In the genomic region with DNA sequence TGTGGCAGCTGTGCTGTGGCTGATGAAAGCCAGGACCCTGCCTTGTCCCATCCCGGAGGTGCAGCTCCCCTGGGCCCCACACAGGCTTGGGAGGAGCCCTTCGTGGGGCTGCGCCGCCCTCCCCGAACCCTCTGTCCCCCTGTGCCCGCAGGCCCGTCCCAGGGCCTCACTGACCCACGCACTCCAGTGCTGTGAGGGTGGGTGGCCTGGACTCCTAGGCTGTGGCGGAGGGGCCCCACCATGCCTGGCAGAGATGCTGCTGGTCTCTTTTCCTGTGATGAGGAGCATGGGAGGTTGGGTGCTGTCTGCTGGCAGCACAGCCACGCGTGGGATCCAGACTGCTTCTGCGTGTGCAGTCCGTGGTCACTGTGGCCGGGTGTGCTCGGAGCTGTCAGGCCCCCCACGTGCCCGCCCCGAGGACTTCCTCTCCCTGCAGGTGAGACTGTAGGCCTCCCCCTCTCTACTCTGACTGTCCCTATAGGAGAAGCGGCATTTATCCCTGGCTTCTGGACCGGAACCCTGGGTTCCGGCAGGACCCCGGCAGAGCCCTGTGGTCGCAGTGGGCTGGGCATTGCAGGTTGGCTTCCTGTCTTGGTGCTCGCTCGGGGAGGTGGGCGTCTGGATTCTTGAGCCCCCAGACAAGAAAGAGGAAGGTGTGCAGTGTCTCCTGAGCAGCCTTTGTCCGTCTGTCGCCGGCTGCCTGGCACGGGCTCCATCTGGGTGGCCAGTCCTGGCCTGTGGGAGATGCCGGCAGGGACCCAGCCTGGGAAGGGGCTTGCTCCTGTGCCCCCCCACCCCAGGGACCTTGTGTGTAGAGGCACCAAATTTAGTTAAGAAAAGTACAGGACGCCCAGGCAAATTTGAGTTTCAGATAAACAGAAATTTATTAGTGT, we compare ENCODE assay signal across 8 cellular contexts. TPM values are rescaled to one million over a fixed set of nuclear protein-coding genes. Genes with fewer than 3 reads are reported as not detected.
DNase-seq lines count a peak whose midpoint lies in the region; ATAC-seq, FAIRE-seq and TF ChIP-seq lines count a peak whose summit lies in the region.

No MANE protein-coding gene starts in this region.

- H4K5ac ChIP-seq in mesendoderm (ENCODE audit: low read length): no peak overlapping the region

- no peak overlapping the region for H2AK5ac ChIP-seq in mesendoderm (ENCODE audit: low read length)

- H2BK120ac ChIP-seq in mesendoderm (ENCODE audit: low read depth, low read length): no peak overlapping the region

- intact Hi-C loops in GM12878 (cut with micrococcal nuclease; ENCODE audit: unreplicated experiment): no loop called here

- H3K56ac ChIP-seq in mesendoderm (ENCODE audit: low read length): peak overlapping the region; percentile 94

- TF ChIP-seq RAD21 in A549 (conservative IDR thresholded peaks at IDR 0.05 in 1 of 2, IDR thresholded peaks at IDR 0.05 in 1 of 2): no peak
- TF ChIP-seq RAD21 in GM12878 (IDR thresholded peaks at IDR 0.05; ENCODE audit: insufficient read depth, low read depth, low read length): no peak

- H3K4ac ChIP-seq in mesendoderm (ENCODE audit: low read depth, low read length): no peak overlapping the region

- in situ Hi-C loops in HAP-1 (cut with MboI; ENCODE audit: low sequenced_read_pairs) (no loop called here), GM12878 (cut with MboI) (no loop called here)

- WGBS in A549 (ENCODE audit: missing lambda C conversion rate): 84% methylated on average over 26 of the region's 32 CpGs
- WGBS in GM12878 (ENCODE audit: insufficient coverage, insufficient replicate concordance, low lambda C conversion rate, missing lambda C conversion rate): 21% methylated on average over 32 of the region's 32 CpGs
- WGBS in mesendoderm (ENCODE audit: extremely low coverage, insufficient coverage, low lambda C conversion rate): no CpG with 5 or more reads among the region's 32 CpGs

- H3K18ac ChIP-seq in mesendoderm (ENCODE audit: low read length): no peak overlapping the region

- no peak overlapping the region for H2AFZ ChIP-seq in GM12878 (ENCODE audit: control insufficient read depth, low read depth, low read length)

- H3K36me3 ChIP-seq in HAP-1 (replicated peaks) (peaks cover 32% of the 10 kb centered on the region), GM12878 (ENCODE audit: control insufficient read depth in 2 of 2, insufficient read depth in 2 of 2, low read length in 1 of 2) (peaks cover 4 to 6% of the 10 kb centered on the region in 2 experiments; a peak in 3 of 4 replicates), mesendoderm (ENCODE audit: control insufficient read depth, insufficient read depth, low read length) (peaks cover 2% of the 10 kb centered on the region)

- CTCF ChIA-PET in A549 (lab: Yijun Ruan, JAX): interaction anchor here (0.9 to 3.1 kb wide), 7 partner anchors 11 to 68 kb away, joined by 3 to 9 read pairs (median 3); no protein-coding TSS in a partner anchor
- CTCF ChIA-PET in GM12878 (lab: Yijun Ruan, JAX): interaction anchor here (1.0 to 1.5 kb wide), 3 partner anchors 51 to 996 kb away, joined by 3 to 5 read pairs (median 4); no protein-coding TSS in a partner anchor

- BruUV-seq in GM12878 (replicated peaks; lab: Mats Ljungman, UMichigan): no TSS peak

- H3K27me3 ChIP-seq in HAP-1 (ENCODE audit: low read depth) (no peaks in the 10 kb centered on the region), GM12878 (replicated peaks in 1 of 2; ENCODE audit: control insufficient read depth in 2 of 2, insufficient read depth in 2 of 2, low read length in 1 of 2) (no peaks in the 10 kb centered on the region), mesendoderm (ENCODE audit: insufficient read depth, low read length, poor library complexity) (no peaks in the 10 kb centered on the region)

- H3K4me1 ChIP-seq in A549 (peaks cover 19% of the 10 kb centered on the region; the same call in 2 of the 3 replicates), HAP-1 (peaks cover 11% of the 10 kb centered on the region), GM12878 (ENCODE audit: control insufficient read depth, insufficient read depth, low read length) (peaks cover 15% of the 10 kb centered on the region), mesendoderm (ENCODE audit: control insufficient read depth, low read depth, low read length) (peaks cover 4% of the 10 kb centered on the region)

- POLR2A ChIA-PET in A549 (lab: Yijun Ruan, JAX) (no interaction called here), GM12878 (lab: Charles Lee) (no interaction called here)

- SMC1A ChIA-PET in GM12878 (lab: Charles Lee; ENCODE audit: uncharacterized antibody, unreplicated experiment): no interaction called here

- no peak for TF ChIP-seq POLR2A in A549 (IDR thresholded peaks at IDR 0.05; ENCODE audit: low read length)
- no peak for TF ChIP-seq POLR2A in GM12878 (IDR thresholded peaks at IDR 0.05; ENCODE audit: low read depth, low read length)

- peaks cover 51% of the 10 kb centered on the region for H3K79me2 ChIP-seq in GM12878 (ENCODE audit: control insufficient read depth, insufficient read depth, low read length)
- peaks cover 62% of the 10 kb centered on the region for H3K79me2 ChIP-seq in mesendoderm (ENCODE audit: control insufficient read depth, insufficient read depth, low read length)

- no peak overlapping the region for H2BK15ac ChIP-seq in mesendoderm (replicated peaks; ENCODE audit: low read depth)

- RAD21 ChIA-PET in GM12878 (lab: Charles Lee; ENCODE audit: unreplicated experiment): no interaction called here

- TF ChIP-seq EP300 in A549 (IDR thresholded peaks at IDR 0.05): no peak
- no peak for TF ChIP-seq EP300 in GM12878 (IDR thresholded peaks at IDR 0.05; ENCODE audit: borderline replicate concordance in 1 of 2, control insufficient read depth in 1 of 2, low read depth in 2 of 2, low read length in 2 of 2)

- H3K79me1 ChIP-seq in mesendoderm (ENCODE audit: low read length): peaks cover 16% of the 10 kb centered on the region

- H3K23ac ChIP-seq in mesendoderm (ENCODE audit: low read length): no peak overlapping the region

- H3K4me2 ChIP-seq in A549 (peak overlapping the region; percentile 94), GM12878 (ENCODE audit: control insufficient read depth, insufficient read depth) (peak overlapping the region; percentile 43), mesendoderm (ENCODE audit: low read length) (no peak overlapping the region)

- ATAC-seq in A549 (no peak; a peak in 1 of 6 replicates), GM12878 (peak; percentile 47), GM19023 (IDR thresholded peaks at IDR 0.05; ENCODE audit: unreplicated experiment) (no peak), GM18520 (IDR thresholded peaks at IDR 0.05; ENCODE audit: unreplicated experiment) (no peak)

- H3K9ac ChIP-seq in GM12878 (ENCODE audit: control insufficient read depth, insufficient read depth, low read length): peak overlapping the region; percentile 89
- peak overlapping the region; percentile 98 for H3K9ac ChIP-seq in mesendoderm (ENCODE audit: low read length)

- no peaks in the 10 kb centered on the region for H4K20me1 ChIP-seq in GM12878 (ENCODE audit: control insufficient read depth, insufficient read depth)

- FAIRE-seq in A549 (lab: Jason Lieb, UNC): no peak
- no peak for FAIRE-seq in GM12878 (lab: Jason Lieb, UNC)

- H2BK5ac ChIP-seq in mesendoderm (ENCODE audit: low read length): no peak overlapping the region

- no peak overlapping the region for H4K8ac ChIP-seq in mesendoderm (ENCODE audit: low read depth, low read length)

- DNase-seq in A549 (ENCODE audit: low read depth in 1 of 2, low spot score in 1 of 2) (no peak), HAP-1 (ENCODE audit: low spot score in 2 of 2) (no peak), GM12878 (ENCODE audit: low read depth, low spot score) (no peak), mesendoderm (no peak), NCI-H69 (lab: John Stamatoyannopoulos, UW) (no peak), OCI-M1 (lab: John Stamatoyannopoulos, UW) (no peak)

- peak overlapping the region in 1 of 2 experiments; percentile 100; a peak in 2 of 6 replicates for H3K27ac ChIP-seq in A549
- no peak overlapping the region for H3K27ac ChIP-seq in GM12878 (ENCODE audit: control insufficient read depth, insufficient read depth)
- no peak overlapping the region for H3K27ac ChIP-seq in mesendoderm (ENCODE audit: low read depth, low read length)

- H3K9me3 ChIP-seq in A549 (no peaks in the 10 kb centered on the region), HAP-1 (no peaks in the 10 kb centered on the region), GM12878 (replicated peaks; ENCODE audit: control insufficient read depth, insufficient read depth, low read length) (no peaks in the 10 kb centered on the region; the same call in 2 of the 3 replicates)

- no peak overlapping the region for H3K4me3 ChIP-seq in A549
- H3K4me3 ChIP-seq in HAP-1: peak overlapping the region; percentile 80
- H3K4me3 ChIP-seq in GM12878: peak overlapping the region; percentile 98
- no peak overlapping the region for H3K4me3 ChIP-seq in mesendoderm (ENCODE audit: low read length)

- no peak for TF ChIP-seq CTCF in A549 (IDR thresholded peaks at IDR 0.05)
- no peak for TF ChIP-seq CTCF in GM12878 (IDR thresholded peaks at IDR 0.05 in 2 of 3, conservative IDR thresholded peaks at IDR 0.05 in 1 of 3; ENCODE audit: control insufficient read depth in 2 of 3, extremely low read depth in 1 of 3, insufficient read depth in 1 of 3, low read depth in 3 of 3, low read length in 3 of 3)

RNA-seq across cellular contexts. Expression of a gene that starts 2.3 kb away (rescaled TPM):
- polyA plus RNA-seq in A549 (2011; rRNA removed) (46.8 and 52.7 TPM in 2 replicates), A549 (2017; fragmentation: RNase III; extraction: RNeasy Plus Mini Kit Qiagen cat#74134 plus additional on column Dnase treatment) (80.7 to 89.8 TPM (median 86.7 TPM) in 3 replicates), GM12878 (2011; rRNA removed) (26.0 and 52.3 TPM in 2 replicates), GM12878 (2014; fragmentation: Illumina TruSeq; extraction: Trizol) (9.6 and 30.4 TPM in 2 replicates), GM12878 (2014; fragmentation: Nextera tagmentation; extraction: Ambion mirVana) (under 1 TPM; 0.14 to 0.69 TPM), GM12878 (2014; rRNA removed) (114 and 134 TPM in 2 replicates), GM12878 (2016; fragmentation: Nextera tagmentation; extraction: Ambion mirVana) (10 to 100 TPM in 1 of 2 experiments, 1 to 10 TPM in 1; 7.7 to 10.3 TPM)
- 105 and 111 TPM in 2 replicates for polyA plus RNA-seq in A549 (2012; cell fraction: cytosol; rRNA removed)
- polyA plus RNA-seq in A549 (2012; cell fraction: nucleus; rRNA removed): 523 and 668 TPM in 2 replicates
- 42.6 and 67.3 TPM in 2 replicates for polyA minus RNA-seq in A549 (2011; rRNA and poly(A)+ RNA removed)
- 130 and 153 TPM in 2 replicates for total RNA-seq in GM12878 (2013; cell fraction: nucleolus; rRNA removed)
- total RNA-seq in GM12878 (2014; rRNA removed) (53.3 and 62.6 TPM in 2 replicates), GM12878 (2014; rRNA removed; fragmentation: Illumina TruSeq; extraction: Trizol) (28.1 and 30.8 TPM in 2 replicates), GM12878 (2021) (138 and 162 TPM in 2 replicates)
- polyA plus RNA-seq in GM12878 (2011; ENCODE audit: low read depth): 20.4 TPM
- polyA plus RNA-seq in GM12878 (2011; cell fraction: cytosol; rRNA removed): 41.2 and 55.8 TPM in 2 replicates
- 459 and 605 TPM in 2 replicates for polyA plus RNA-seq in GM12878 (2011; cell fraction: nucleus; rRNA removed)
- polyA plus RNA-seq in GM12878 (2012): 68.8 and 74.0 TPM in 2 replicates
- 22.1 and 40.2 TPM in 2 replicates for polyA minus RNA-seq in GM12878 (2011; rRNA and poly(A)+ RNA removed)
- 42.9 and 49.3 TPM in 2 replicates for polyA minus RNA-seq in GM12878 (2011; cell fraction: cytosol; rRNA and poly(A)+ RNA removed)
- 62.5 and 113 TPM in 2 replicates for polyA minus RNA-seq in GM12878 (2011; cell fraction: nucleus; rRNA and poly(A)+ RNA removed)
- polyA plus RNA-seq in mesendoderm (2013, experiment 1 of 2): 125 TPM
- 136 TPM for polyA plus RNA-seq in mesendoderm (2013, experiment 2 of 2)

RNA-seq across cellular contexts. Expression of a gene that starts 23.6 kb away (rescaled TPM):
- polyA plus RNA-seq in A549 (2011; rRNA removed): 0.06 and 0.19 TPM in 2 replicates
- 0.08 and 0.12 TPM in 2 replicates for polyA plus RNA-seq in A549 (2012; cell fraction: cytosol; rRNA removed)
- polyA plus RNA-seq in A549 (2012; cell fraction: nucleus; rRNA removed): 0.65 and 0.84 TPM in 2 replicates
- polyA plus RNA-seq in A549 (2017; fragmentation: RNase III; extraction: RNeasy Plus Mini Kit Qiagen cat#74134 plus additional on column Dnase treatment): 0.23 to 0.51 TPM (median 0.26 TPM) in 3 replicates
- 0.44 and 0.50 TPM in 2 replicates for polyA minus RNA-seq in A549 (2011; rRNA and poly(A)+ RNA removed)
- total RNA-seq in GM12878 (2013; cell fraction: nucleolus; rRNA removed): 1.2 and 2.5 TPM in 2 replicates
- 0.49 and 1.0 TPM in 2 replicates for total RNA-seq in GM12878 (2014; rRNA removed)
- total RNA-seq in GM12878 (2014; rRNA removed; fragmentation: Illumina TruSeq; extraction: Trizol): 0.54 and 0.64 TPM in 2 replicates
- 2.7 and 4.0 TPM in 2 replicates for total RNA-seq in GM12878 (2021)
- polyA plus RNA-seq in GM12878 (2011; ENCODE audit: low read depth): 0.18 TPM
- 0.12 and 0.15 TPM in 2 replicates for polyA plus RNA-seq in GM12878 (2011; rRNA removed)
- polyA plus RNA-seq in GM12878 (2011; cell fraction: cytosol; rRNA removed): 0.15 and 0.32 TPM in 2 replicates
- 2.1 and 2.2 TPM in 2 replicates for polyA plus RNA-seq in GM12878 (2011; cell fraction: nucleus; rRNA removed)
- 0.32 and 0.34 TPM in 2 replicates for polyA plus RNA-seq in GM12878 (2012)
- 0.12 TPM in 1 of 2 replicates, not detected in the other for polyA plus RNA-seq in GM12878 (2014; fragmentation: Illumina TruSeq; extraction: Trizol)
- polyA plus RNA-seq in GM12878 (2014; fragmentation: Nextera tagmentation; extraction: Ambion mirVana): under 1 TPM in 1 of 2 experiments, not detected in 1; 0.02 TPM
- polyA plus RNA-seq in GM12878 (2014; rRNA removed): 0.63 and 0.80 TPM in 2 replicates
- polyA plus RNA-seq in GM12878 (2016; fragmentation: Nextera tagmentation; extraction: Ambion mirVana): 1 to 10 TPM; 1.1 to 1.3 TPM
- 0.10 and 0.15 TPM in 2 replicates for polyA minus RNA-seq in GM12878 (2011; rRNA and poly(A)+ RNA removed)
- polyA minus RNA-seq in GM12878 (2011; cell fraction: cytosol; rRNA and poly(A)+ RNA removed): not detected in 2 replicates
- polyA minus RNA-seq in GM12878 (2011; cell fraction: nucleus; rRNA and poly(A)+ RNA removed): 0.38 and 0.60 TPM in 2 replicates
- 0.04 TPM for polyA plus RNA-seq in mesendoderm (2013, experiment 1 of 2)
- 0.04 TPM for polyA plus RNA-seq in mesendoderm (2013, experiment 2 of 2)

RNA-seq across cellular contexts. Expression of a gene that starts 52.7 kb away (rescaled TPM):
- 36.2 and 41.0 TPM in 2 replicates for polyA plus RNA-seq in A549 (2011; rRNA removed)
- polyA plus RNA-seq in A549 (2012; cell fraction: cytosol; rRNA removed): 192 and 210 TPM in 2 replicates
- 220 and 295 TPM in 2 replicates for polyA plus RNA-seq in A549 (2012; cell fraction: nucleus; rRNA removed)
- 55.6 to 68.4 TPM (median 67.3 TPM) in 3 replicates for polyA plus RNA-seq in A549 (2017; fragmentation: RNase III; extraction: RNeasy Plus Mini Kit Qiagen cat#74134 plus additional on column Dnase treatment)
- polyA minus RNA-seq in A549 (2011; rRNA and poly(A)+ RNA removed): 8.9 and 14.4 TPM in 2 replicates
- not detected in 2 replicates for total RNA-seq in GM12878 (2013; cell fraction: nucleolus; rRNA removed)
- 0.11 TPM in 1 of 2 replicates, not detected in the other for total RNA-seq in GM12878 (2014; rRNA removed)
- not detected in 2 replicates for total RNA-seq in GM12878 (2014; rRNA removed; fragmentation: Illumina TruSeq; extraction: Trizol)
- 0.49 and 0.61 TPM in 2 replicates for total RNA-seq in GM12878 (2021)
- not detected for polyA plus RNA-seq in GM12878 (2011; ENCODE audit: low read depth)
- 0.04 TPM in 1 of 2 replicates, not detected in the other for polyA plus RNA-seq in GM12878 (2011; rRNA removed)
- 0.39 and 0.40 TPM in 2 replicates for polyA plus RNA-seq in GM12878 (2011; cell fraction: cytosol; rRNA removed)
- polyA plus RNA-seq in GM12878 (2011; cell fraction: nucleus; rRNA removed): 0.37 and 0.57 TPM in 2 replicates
- 0.15 and 0.22 TPM in 2 replicates for polyA plus RNA-seq in GM12878 (2012)
- not detected in 2 replicates for polyA plus RNA-seq in GM12878 (2014; fragmentation: Illumina TruSeq; extraction: Trizol)
- not detected for polyA plus RNA-seq in GM12878 (2014; fragmentation: Nextera tagmentation; extraction: Ambion mirVana)
- not detected in 2 replicates for polyA plus RNA-seq in GM12878 (2014; rRNA removed)
- under 1 TPM; 0.37 to 0.62 TPM for polyA plus RNA-seq in GM12878 (2016; fragmentation: Nextera tagmentation; extraction: Ambion mirVana)
- not detected in 2 replicates for polyA minus RNA-seq in GM12878 (2011; rRNA and poly(A)+ RNA removed)
- polyA minus RNA-seq in GM12878 (2011; cell fraction: cytosol; rRNA and poly(A)+ RNA removed): 2.9 and 4.2 TPM in 2 replicates
- 1.4 TPM in 1 of 2 replicates, not detected in the other for polyA minus RNA-seq in GM12878 (2011; cell fraction: nucleus; rRNA and poly(A)+ RNA removed)
- polyA plus RNA-seq in mesendoderm (2013, experiment 1 of 2): 8.3 TPM
- polyA plus RNA-seq in mesendoderm (2013, experiment 2 of 2): 7.8 TPM

Comparison
In these comparisons a context has a peak if more than half of its experiments do, and no peak if none do; other contexts are left out.
1. H3K4me3 ChIP-seq: peak in HAP-1 (single experiment) and GM12878 (single experiment); none in A549 (single experiment) and mesendoderm (single experiment).
2. RNA of a gene that starts 52.7 kb away (polyA plus RNA-seq): 36.2 to 295 TPM in A549; 0.04 to 0.62 TPM in GM12878; every median in the first group is over 10 times any median in the second.